ENCODE assay signal across 17 cellular contexts in genomic region chr12:109553471-109553870, GRCh38. TPM values are rescaled to one million over a fixed set of nuclear protein-coding genes. Genes with fewer than 3 reads are reported as not detected.
DNase-seq lines count a peak whose midpoint lies in the region; TF ChIP-seq lines count a peak whose summit lies in the region.
"Had no signal": no experiment of that assay in that cellular context is flagged by ENCODE, and none has a peak within 500 bp of the region (broad histone marks: within the 10 kb centered on the region; RNA-seq: fewer than 3 reads in every experiment).

No MANE protein-coding gene starts in this region.

- no peaks in the 10 kb centered on the region for H4K20me1 ChIP-seq in neural progenitor cell (ENCODE audit: low read depth)
- H4K20me1 ChIP-seq in hepatocyte (ENCODE audit: insufficient read depth, poor library complexity, severe bottlenecking), result no peaks in the 10 kb centered on the region

- H2AFZ ChIP-seq in neural progenitor cell (replicated peaks), result no peak overlapping the region
- H2AFZ ChIP-seq in hepatocyte, result no peak overlapping the region

- H3K9me2 ChIP-seq in hepatocyte (replicated peaks; ENCODE audit: insufficient read depth), result no peaks in the 10 kb centered on the region

- no peaks in the 10 kb centered on the region for H3K36me3 ChIP-seq in neural progenitor cell
- no peaks in the 10 kb centered on the region for H3K36me3 ChIP-seq in hepatocyte (replicated peaks; ENCODE audit: insufficient read depth, low read depth)
- H3K36me3 ChIP-seq: BE2C had no signal

- 82% methylated on average over 7 of the region's 7 CpGs for WGBS in hepatocyte (ENCODE audit: low lambda C conversion rate, missing lambda C conversion rate)

- H3K36me3 Mint-ChIP-seq in Calu3 (ENCODE audit: insufficient read depth, unreplicated experiment) (peaks cover 23% of the 10 kb centered on the region), neural progenitor cell (peaks cover 6% of the 10 kb centered on the region)
- H3K36me3 Mint-ChIP-seq: CD4-positive, alpha-beta memory T cell had no signal

- no peak overlapping the region for H3K4me3 ChIP-seq in neural progenitor cell
- H3K4me3 ChIP-seq in hepatocyte, result no peak overlapping the region

- CTCF ChIA-PET in Calu3 (lab: Charles Lee), result interaction anchor here (1.2 to 1.3 kb wide), 2 partner anchors 19 to 44 kb away, joined by 3 read pairs; no protein-coding TSS in a partner anchor

- no TSS peak for BruUV-seq in Calu3 (replicated peaks; lab: Mats Ljungman, UMichigan)

- H3K9me3 Mint-ChIP-seq in Calu3 (ENCODE audit: low read depth, unreplicated experiment) (no peaks in the 10 kb centered on the region), neural progenitor cell (no peaks in the 10 kb centered on the region)

- H3K4me1 Mint-ChIP-seq in Calu3 (ENCODE audit: low read depth, unreplicated experiment) (no peaks in the 10 kb centered on the region), neural progenitor cell (peaks cover 41% of the 10 kb centered on the region)
- H3K4me1 Mint-ChIP-seq: CD4-positive, alpha-beta memory T cell had no signal

- H3K79me2 ChIP-seq in neural progenitor cell (ENCODE audit: low read depth) (no peaks in the 10 kb centered on the region), hepatocyte (no peaks in the 10 kb centered on the region)

- no peak overlapping the region for H3K27ac ChIP-seq in neural progenitor cell
- H3K27ac ChIP-seq in hepatocyte, result no peak overlapping the region
- no peak overlapping the region for H3K27ac ChIP-seq in caudate nucleus (ENCODE audit: low read depth, low read length)

- intact Hi-C loops in Calu3 (cut with micrococcal nuclease; ENCODE audit: unreplicated experiment), result no loop called here

- H3K27me3 Mint-ChIP-seq in Calu3 (ENCODE audit: unreplicated experiment) (peaks cover 62% of the 10 kb centered on the region), neural progenitor cell (ENCODE audit: insufficient read depth, low read depth) (peaks cover 10% of the 10 kb centered on the region)

- no peak overlapping the region for H3K9ac ChIP-seq in neural progenitor cell

- H3K9me3 ChIP-seq in neural progenitor cell (ENCODE audit: low read depth) (no peaks in the 10 kb centered on the region), hepatocyte (ENCODE audit: low read depth) (no peaks in the 10 kb centered on the region)
- H3K9me3 ChIP-seq: BE2C had no signal

- peaks cover 5% of the 10 kb centered on the region for H3F3A ChIP-seq in neural progenitor cell (ENCODE audit: low read depth)

- H3K4me3 Mint-ChIP-seq in Calu3 (ENCODE audit: low read depth, unreplicated experiment) (no peak overlapping the region), neural progenitor cell (no peak overlapping the region)
- H3K4me3 Mint-ChIP-seq: CD4-positive, alpha-beta memory T cell had no signal

- TF ChIP-seq CTCF in Calu3 (IDR thresholded peaks at IDR 0.05; ENCODE audit: unreplicated experiment) (no peak), neural progenitor cell (IDR thresholded peaks at IDR 0.05) (no peak), hepatocyte (IDR thresholded peaks at IDR 0.05; ENCODE audit: poor library complexity) (no peak)

- H3K4me1 ChIP-seq in neural progenitor cell (peaks cover 15% of the 10 kb centered on the region), hepatocyte (ENCODE audit: insufficient read depth) (peaks cover 3% of the 10 kb centered on the region)
- H3K4me1 ChIP-seq: BE2C had no signal

- peak overlapping the region; percentile 4 for H3K27ac Mint-ChIP-seq in Calu3 (ENCODE audit: unreplicated experiment)
- peak overlapping the region; percentile 77 for H3K27ac Mint-ChIP-seq in neural progenitor cell
- H3K27ac Mint-ChIP-seq: CD4-positive, alpha-beta memory T cell had no signal

- DNase-seq in Calu3, result no peak
- peak; percentile 28 for DNase-seq in RPMI7951 (ENCODE audit: low read depth)
- DNase-seq in fibroblast of peridontal ligament (ENCODE audit: extremely low read depth), result peak; percentile 10
- DNase-seq in neural progenitor cell (ENCODE audit: low spot score), result no peak
- no peak for DNase-seq in activated T-cell treated with anti-CD3 and anti-CD28 coated beads for 4 hours
- DNase-seq in hepatocyte (ENCODE audit: low spot score), result no peak
- no peak for DNase-seq in caudate nucleus (lab: John Stamatoyannopoulos, UW)
- DNase-seq: BE2C; CD4-positive, alpha-beta memory T cell; DMS79; KBM-7; NCI-H1048; NCI-H1436 treated with DMSO at 0.1 percent for 48 hours; NCI-H2029 treated with DMSO at 0.1 percent for 48 hours; NCI-H510A; NCI-H774; SHP77 had no signal

- no peaks in the 10 kb centered on the region for H3K27me3 ChIP-seq in neural progenitor cell
- no peaks in the 10 kb centered on the region for H3K27me3 ChIP-seq in hepatocyte
- H3K27me3 ChIP-seq: BE2C had no signal

- no peak overlapping the region for H3K4me2 ChIP-seq in neural progenitor cell
- H3K4me2 ChIP-seq in hepatocyte, result no peak overlapping the region

RNA-seq across cellular contexts. Expression of gene MMAB, which starts 19.8 kb away (rescaled TPM):
- total RNA-seq in Calu3 (2022) (70.2 and 82.8 TPM in 2 replicates), neural progenitor cell (ENCODE audit: low replicate concordance) (24.7 and 34.5 TPM in 2 replicates), hepatocyte (46.6 and 66.6 TPM in 2 replicates)
- 26.1 and 33.1 TPM in 2 replicates for total RNA-seq in RPMI7951 (2014; rRNA removed; shearing (Covaris generic))
- polyA plus RNA-seq in hepatocyte, result 80.6 and 80.8 TPM in 2 replicates

RNA-seq across cellular contexts. Expression of gene MVK, which starts 20.1 kb away (rescaled TPM):
- total RNA-seq in Calu3 (2022) (41.6 and 46.7 TPM in 2 replicates), neural progenitor cell (ENCODE audit: low replicate concordance) (8.3 and 20.1 TPM in 2 replicates), hepatocyte (32.8 and 34.3 TPM in 2 replicates)
- 12.1 and 18.0 TPM in 2 replicates for total RNA-seq in RPMI7951 (2014; rRNA removed; shearing (Covaris generic))
- polyA plus RNA-seq in hepatocyte, result 16.0 and 18.3 TPM in 2 replicates

Comparison
In these comparisons a context has a peak if more than half of its experiments do, and no peak if none do; other contexts are left out.
1. DNase-seq: peak in RPMI7951 (single experiment) and fibroblast of peridontal ligament (single experiment); none in Calu3 (single experiment), neural progenitor cell (single experiment), activated T-cell treated with anti-CD3 and anti-CD28 coated beads for 4 hours (single experiment), hepatocyte (single experiment) and caudate nucleus (0 of 61).